Comparison of ENCODE assay signal across 23 cellular contexts in the genomic region with DNA sequence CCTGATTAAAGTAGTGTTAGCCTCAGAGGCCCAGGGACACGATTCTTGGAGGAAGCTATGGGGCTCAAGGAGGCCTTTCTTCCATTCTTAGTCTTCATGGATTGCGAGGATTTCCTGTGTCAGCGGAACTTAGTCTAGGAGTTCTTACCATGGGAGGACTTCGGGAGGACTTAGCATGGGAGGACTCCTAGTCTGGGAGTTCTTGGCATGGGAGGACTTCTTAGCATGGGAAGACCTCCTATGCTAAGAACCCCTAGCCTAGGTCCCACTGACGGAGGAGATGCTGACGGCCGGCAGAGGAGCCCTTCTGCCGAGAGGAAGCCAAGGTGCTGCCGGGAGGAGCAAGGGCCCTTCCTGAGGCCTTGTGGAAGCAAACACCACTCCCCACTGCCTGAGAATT. TPM values are rescaled to one million over a fixed set of nuclear protein-coding genes. Genes with fewer than 3 reads are reported as not detected.
DNase-seq lines count a peak whose midpoint lies in the region; ATAC-seq and TF ChIP-seq lines count a peak whose summit lies in the region.
"Had no signal": no experiment of that assay in that cellular context is flagged by ENCODE, and none has a peak within 500 bp of the region (broad histone marks: within the 10 kb centered on the region; RNA-seq: fewer than 3 reads in every experiment).

No MANE protein-coding gene starts in this region.

- peaks cover 27 to 65% of the 10 kb centered on the region in 2 donors for H3K36me3 Mint-ChIP-seq in CD14-positive monocyte
- H3K36me3 Mint-ChIP-seq: CD8-positive, alpha-beta T cell; naive thymus-derived CD8-positive, alpha-beta T cell had no signal

- H3K27me3 ChIP-seq in esophagus squamous epithelium (no peaks in the 10 kb centered on the region), stomach (no peaks in the 10 kb centered on the region)
- H3K27me3 ChIP-seq: heart right ventricle, tibial nerve had no signal

- DNase-seq in CD14-positive monocyte (ENCODE audit: low spot score) (no peak), esophagus squamous epithelium (lab: John Stamatoyannopoulos, UW) (no peak), stomach (no peak), NCI-H2081 treated with DMSO at 0.1 percent for 48 hours (lab: John Stamatoyannopoulos, UW) (no peak)
- DNase-seq: activated CD8-positive, alpha-beta memory T cell treated with anti-CD3 and anti-CD28 coated beads, Interleukin-2, amount 10 ng/mL, durations not matched to agents 7 days and 5 days; CD8-positive, alpha-beta T cell; effector memory CD4-positive, alpha-beta T cell; heart right ventricle; KG1; naive thymus-derived CD8-positive, alpha-beta T cell; NCI-H524 had no signal

- 78% methylated on average over 4 of the region's 9 CpGs; no CpG with 5 or more reads in 1 of the 2 donors for WGBS in esophagus squamous epithelium, 2 donors
- WGBS in stomach, 5 donors = 95 to 97% (median 96%) methylated on average over 5 to 9 of the region's 9 CpGs

- no peak for ATAC-seq in GM18519 (IDR thresholded peaks at IDR 0.05; ENCODE audit: low FRiP score, unreplicated experiment)
- ATAC-seq in GM18873 (IDR thresholded peaks at IDR 0.05; ENCODE audit: low FRiP score, unreplicated experiment) = no peak
- no peak for ATAC-seq in HG02938 (IDR thresholded peaks at IDR 0.05; ENCODE audit: unreplicated experiment)
- ATAC-seq: activated CD4-positive, CD25-positive, alpha-beta regulatory T cell treated with anti-CD3 and anti-CD28 coated beads, Interleukin-2, amount 50 U/mL, for 24 hours; activated CD8-positive, alpha-beta memory T cell treated with anti-CD3 and anti-CD28 coated beads, Interleukin-2, amount 10 ng/mL, durations not matched to agents 7 days and 5 days; CD8-positive, alpha-beta T cell; HCT116; naive thymus-derived CD8-positive, alpha-beta T cell had no signal

- H3K4me3 Mint-ChIP-seq in CD14-positive monocyte = no peak overlapping the region
- H3K4me3 Mint-ChIP-seq: activated CD8-positive, alpha-beta memory T cell treated with anti-CD3 and anti-CD28 coated beads, Interleukin-2, amount 10 ng/mL, durations not matched to agents 7 days and 5 days; CD8-positive, alpha-beta T cell; central memory CD8-positive, alpha-beta T cell; naive thymus-derived CD8-positive, alpha-beta T cell had no signal

- peaks cover 42% of the 10 kb centered on the region for H3K4me1 Mint-ChIP-seq in CD14-positive monocyte
- H3K4me1 Mint-ChIP-seq: central memory CD8-positive, alpha-beta T cell had no signal

- H3K36me3 ChIP-seq in esophagus squamous epithelium = peaks cover 0 to 14% (median 0%) of the 10 kb centered on the region in 3 donors
- peaks cover 0 to 38% (median 25%) of the 10 kb centered on the region in 4 donors for H3K36me3 ChIP-seq in stomach

- TF ChIP-seq CTCF in CD14-positive monocyte (IDR thresholded peaks at IDR 0.05) (no peak), VCaP (conservative IDR thresholded peaks at IDR 0.05) (no peak), esophagus squamous epithelium (IDR thresholded peaks at IDR 0.05) (no peak), stomach (IDR thresholded peaks at IDR 0.05) (no peak)

- H3K27ac ChIP-seq in VCaP = peak overlapping the region; percentile 81
- H3K27ac ChIP-seq in esophagus squamous epithelium = peak overlapping the region; percentile 78 to 89 (median 84)
- H3K27ac ChIP-seq in stomach = peak overlapping the region in 3 of 5 donors; percentile 70 to 86 (median 77)

- no peaks in the 10 kb centered on the region for H3K9me3 Mint-ChIP-seq in CD14-positive monocyte
- H3K9me3 Mint-ChIP-seq: activated T-helper 2 cell treated with anti-CD3 and anti-CD28 coated beads, Interferon-gamma antibody, Interleukin-2, Interleukin-4, amounts not matched to agents 10 μg/mL and 5 μg/mL and 100 μg/mL, durations not matched to agents 14 hours and 24 hours and 36 hours; CD8-positive, alpha-beta T cell; central memory CD8-positive, alpha-beta T cell had no signal

- no peak for TF ChIP-seq POLR2A in esophagus squamous epithelium (IDR thresholded peaks at IDR 0.05)
- no peak for TF ChIP-seq POLR2A in stomach (IDR thresholded peaks at IDR 0.05)

- H3K4me3 ChIP-seq in esophagus squamous epithelium (no peak overlapping the region), stomach (no peak overlapping the region)
- H3K4me3 ChIP-seq: heart right ventricle, tibial nerve had no signal

- intact Hi-C loops in CD14-positive monocyte (cut with micrococcal nuclease) (loop anchor here in 1 of 2 donors (10.0 kb wide), 3 partner anchors 134 to 354 kb away; partner anchors contain the start of gene MYO1E), esophagus squamous epithelium (cut with DNase I) (loop anchor here (10.0 kb wide), 1 partner anchor 324 kb away; no protein-coding TSS in a partner anchor), stomach (cut with DNase I; ENCODE audit: low total_unique reads) (no loop called here)

- H3K4me1 ChIP-seq in esophagus squamous epithelium = peaks cover 22 to 71% (median 33%) of the 10 kb centered on the region in 3 donors
- H3K4me1 ChIP-seq in stomach = peaks cover 24 to 52% (median 34%) of the 10 kb centered on the region in 4 donors

- H3K27me3 Mint-ChIP-seq in CD14-positive monocyte (ENCODE audit: low read depth in 3 of 3) = peaks cover 0 to 4% (median 0%) of the 10 kb centered on the region in 3 donors
- H3K27me3 Mint-ChIP-seq: activated CD8-positive, alpha-beta memory T cell treated with anti-CD3 and anti-CD28 coated beads, Interleukin-2, amount 10 ng/mL, durations not matched to agents 7 days and 5 days; progenitor cell of endocrine pancreas had no signal

- H3K9me3 ChIP-seq in esophagus squamous epithelium (no peaks in the 10 kb centered on the region), stomach (no peaks in the 10 kb centered on the region)
- H3K9me3 ChIP-seq: tibial nerve had no signal

- no peak for TF ChIP-seq EP300 in stomach (IDR thresholded peaks at IDR 0.05)

- H3K27ac Mint-ChIP-seq in CD14-positive monocyte = peak overlapping the region in 5 of 7 donors; percentile 13 to 93 (median 52)
- H3K27ac Mint-ChIP-seq: activated CD8-positive, alpha-beta memory T cell treated with anti-CD3 and anti-CD28 coated beads, Interleukin-2, amount 10 ng/mL, durations not matched to agents 7 days and 5 days; activated T-helper 2 cell treated with anti-CD3 and anti-CD28 coated beads, Interferon-gamma antibody, Interleukin-2, Interleukin-4, amounts not matched to agents 10 μg/mL and 5 μg/mL and 100 μg/mL, durations not matched to agents 14 hours and 24 hours and 36 hours; CD8-positive, alpha-beta T cell; naive thymus-derived CD8-positive, alpha-beta T cell; progenitor cell of endocrine pancreas had no signal

RNA-seq across cellular contexts. Expression of gene LDHAL6B, which starts 35.6 kb away (rescaled TPM):
- polyA plus RNA-seq in CD14-positive monocyte = not detected
- total RNA-seq in esophagus squamous epithelium = not detected
- total RNA-seq in stomach = not detected
- not detected for polyA plus RNA-seq in stomach
- total RNA-seq: activated CD8-positive, alpha-beta memory T cell treated with anti-CD3 and anti-CD28 coated beads, Interleukin-2, amount 10 ng/mL, durations not matched to agents 7 days and 5 days; activated T-helper 2 cell treated with anti-CD3 and anti-CD28 coated beads, Interferon-gamma antibody, Interleukin-2, Interleukin-4, amounts not matched to agents 10 μg/mL and 5 μg/mL and 100 μg/mL, durations not matched to agents 14 hours and 24 hours and 36 hours; CD8-positive, alpha-beta T cell; heart right ventricle; naive thymus-derived CD8-positive, alpha-beta T cell; progenitor cell of endocrine pancreas; Right ventricle myocardium superior; tibial nerve had no signal
- polyA plus RNA-seq: AG04450; heart right ventricle; naive thymus-derived CD8-positive, alpha-beta T cell had no signal
